ENCODE assay signal across 1 cellular context in genomic region chr4:40289366-40290188, GRCh38.
TF ChIP-seq lines count a peak whose summit lies in the region.

No MANE protein-coding gene starts in this region.

TF ChIP-seq in GM12878, 131 proteins besides CTCF, POLR2A, EP300 and RAD21 (continued from another document):
- no peak for TF ChIP-seq KAT2A (conservative IDR thresholded peaks at IDR 0.05; ENCODE audit: control insufficient read depth, low read depth, low read length)
- no peak for TF ChIP-seq NFXL1 (IDR thresholded peaks at IDR 0.05; ENCODE audit: borderline replicate concordance)
- no peak for TF ChIP-seq ESRRA (IDR thresholded peaks at IDR 0.05; ENCODE audit: low read length)
- TF ChIP-seq MLLT1 (IDR thresholded peaks at IDR 0.05), result 0 out of 2 replicates have a peak, but pooled peaks have one; percentile 44
- no peak for TF ChIP-seq RELA (IDR thresholded peaks at IDR 0.05; ENCODE audit: borderline replicate concordance, partially characterized antibody)
- no peak for TF ChIP-seq FOS (IDR thresholded peaks at IDR 0.05; ENCODE audit: borderline replicate concordance, extremely low read depth, insufficient read length)
- TF ChIP-seq BCL11A (IDR thresholded peaks at IDR 0.05; ENCODE audit: low read depth, low read length), result 0 out of 2 replicates have a peak, but pooled peaks have one; percentile 43
- no peak for TF ChIP-seq TCF7 (IDR thresholded peaks at IDR 0.05; ENCODE audit: borderline replicate concordance)
- TF ChIP-seq NRF1 (conservative IDR thresholded peaks at IDR 0.05; ENCODE audit: low read depth, low read length), result no peak
- TF ChIP-seq ATF2 (IDR thresholded peaks at IDR 0.05; ENCODE audit: low read length), result peak; percentile 34; the same call in 1 of the 2 replicates
- peak; percentile 92 for TF ChIP-seq RUNX3 (IDR thresholded peaks at IDR 0.05; ENCODE audit: low read length)
- 0 out of 2 replicates have a peak, but pooled peaks have one; percentile 16 for TF ChIP-seq CREM (IDR thresholded peaks at IDR 0.05; ENCODE audit: low read depth)
- no peak for TF ChIP-seq RBBP5 (conservative IDR thresholded peaks at IDR 0.05)
- no peak for TF ChIP-seq E2F4 (IDR thresholded peaks at IDR 0.05; ENCODE audit: low read depth, low read length)
- TF ChIP-seq RCOR1 (conservative IDR thresholded peaks at IDR 0.05; ENCODE audit: low read depth, low read length), result no peak
- TF ChIP-seq NR2C1 (IDR thresholded peaks at IDR 0.05), result no peak
- TF ChIP-seq ELK1 (IDR thresholded peaks at IDR 0.05; ENCODE audit: low read depth, low read length), result no peak
- peak; percentile 60 for TF ChIP-seq IKZF1 (conservative IDR thresholded peaks at IDR 0.05)
- peak; percentile 72; the same call in 1 of the 2 replicates for TF ChIP-seq MTA2 (IDR thresholded peaks at IDR 0.05; ENCODE audit: low read depth)
- 0 out of 2 replicates have a peak, but pooled peaks have one; percentile 23 for TF ChIP-seq RELB (IDR thresholded peaks at IDR 0.05; ENCODE audit: low read depth)
- TF ChIP-seq PML (IDR thresholded peaks at IDR 0.05; ENCODE audit: low read length), result no peak
- TF ChIP-seq YY1 (IDR thresholded peaks at IDR 0.05; ENCODE audit: low read depth, low read length), result no peak
- peak; percentile 74 for TF ChIP-seq IKZF2 (IDR thresholded peaks at IDR 0.05)
- no peak for TF ChIP-seq POLR2AphosphoS2 (IDR thresholded peaks at IDR 0.05; ENCODE audit: low read depth, low read length)
- TF ChIP-seq GABPA (IDR thresholded peaks at IDR 0.05; ENCODE audit: low read depth), result no peak
- TF ChIP-seq NFYA (IDR thresholded peaks at IDR 0.05; ENCODE audit: borderline replicate concordance, low read depth, low read length), result no peak
- peak; percentile 80 for TF ChIP-seq EED (IDR thresholded peaks at IDR 0.05; ENCODE audit: low read depth)
